Comparison of ENCODE assay signal across 25 cellular contexts in genomic region chr3:52959773-52960172, GRCh38.
"Had no signal": no experiment of that assay in that cellular context is flagged by ENCODE, and none has a peak within 500 bp of the region (broad histone marks: within the 10 kb centered on the region; RNA-seq: fewer than 3 reads in every experiment).

No MANE protein-coding gene starts in this region.

- H3K9me3 ChIP-seq: breast epithelium, pancreas, psoas muscle, tibial nerve, vagina had no signal

- H3K27me3 ChIP-seq: breast epithelium, hepatocyte, pancreas, tibial nerve, vagina had no signal

- H3K9me3 Mint-ChIP-seq: activated CD4-positive, alpha-beta memory T cell treated with anti-CD3 and anti-CD28 coated beads, Interleukin-2, amount 10 ng/mL, durations not matched to agents 7 days and 5 days; central memory CD8-positive, alpha-beta T cell; immature natural killer cell; naive thymus-derived CD8-positive, alpha-beta T cell had no signal

- H3K27me3 Mint-ChIP-seq: activated CD4-positive, alpha-beta memory T cell treated with anti-CD3 and anti-CD28 coated beads, Interleukin-2, amount 10 ng/mL, durations not matched to agents 7 days and 5 days; activated naive CD8-positive, alpha-beta T cell treated with anti-CD3 and anti-CD28 coated beads, Interleukin-2, amount 10 ng/mL, durations not matched to agents 7 days and 5 days; central memory CD8-positive, alpha-beta T cell; naive thymus-derived CD8-positive, alpha-beta T cell; stimulated activated naive CD8-positive, alpha-beta T cell treated with anti-CD3 and anti-CD28 coated beads, Interleukin-15, amount 100 ng/mL, for 72 hours had no signal

- H3K4me3 ChIP-seq: breast epithelium, hepatocyte, pancreas, psoas muscle, tibial nerve, vagina had no signal

- DNase-seq: activated CD4-positive, alpha-beta memory T cell treated with anti-CD3 and anti-CD28 coated beads, Interleukin-2, amount 10 ng/mL, durations not matched to agents 7 days and 5 days; activated CD4-positive, alpha-beta T cell treated with anti-CD3 and anti-CD28 coated beads for 48 hours; activated CD4-positive, CD25-positive, alpha-beta regulatory T cell; activated effector memory CD4-positive, alpha-beta T cell treated with Interleukin-2 at 50 U/mL for 16 hours; activated naive CD4-positive, alpha-beta T cell treated with anti-CD3 and anti-CD28 coated beads for 36 hours; activated naive CD8-positive, alpha-beta T cell treated with anti-CD3 and anti-CD28 coated beads, Interleukin-2, amount 10 ng/mL, durations not matched to agents 7 days and 5 days; activated T-cell treated with anti-CD3 and anti-CD28 coated beads, Interleukin-2, amount 50 U/mL, for 72 hours; amniotic stem cell; effector memory CD4-positive, alpha-beta T cell; foreskin melanocyte; immature natural killer cell; naive thymus-derived CD8-positive, alpha-beta T cell; pancreas; psoas muscle; right cardiac atrium; stimulated activated CD4-positive, alpha-beta T cell treated with anti-CD3 and anti-CD28 coated beads, Interleukin-4, amount 100 ng/mL, for 4 hours; stimulated activated naive CD8-positive, alpha-beta T cell treated with anti-CD3 and anti-CD28 coated beads, Interleukin-15, amount 100 ng/mL, for 72 hours had no signal

- H3K36me3 ChIP-seq: breast epithelium, pancreas, vagina had no signal

- H3K79me2 ChIP-seq: hepatocyte had no signal

- ATAC-seq: activated T-cell treated with anti-CD3 and anti-CD28 coated beads, Interleukin-2, amount 50 U/mL, for 72 hours; esophagus mucosa; left lobe of liver; pancreas; psoas muscle; right cardiac atrium; stimulated activated naive CD8-positive, alpha-beta T cell treated with anti-CD3 and anti-CD28 coated beads, Interleukin-15, amount 100 ng/mL, for 72 hours had no signal

- H3K27ac ChIP-seq: breast epithelium, hepatocyte, pancreas, psoas muscle, tibial nerve, vagina had no signal

- H2AFZ ChIP-seq: hepatocyte had no signal

- H3K4me2 ChIP-seq: hepatocyte had no signal

- H3K4me1 ChIP-seq: breast epithelium, pancreas, psoas muscle, tibial nerve, vagina had no signal

- H3K27ac Mint-ChIP-seq: activated CD4-positive, alpha-beta memory T cell treated with anti-CD3 and anti-CD28 coated beads, Interleukin-2, amount 10 ng/mL, durations not matched to agents 7 days and 5 days; activated naive CD4-positive, alpha-beta T cell treated with anti-CD3 and anti-CD28 coated beads for 36 hours; activated naive CD8-positive, alpha-beta T cell treated with anti-CD3 and anti-CD28 coated beads, Interleukin-2, amount 10 ng/mL, durations not matched to agents 7 days and 5 days; activated T-cell treated with anti-CD3 and anti-CD28 coated beads, Interleukin-2, amount 50 U/mL, for 72 hours; immature natural killer cell; mesothelial cell of epicardium had no signal

- H3K4me3 Mint-ChIP-seq: activated CD4-positive, alpha-beta memory T cell treated with anti-CD3 and anti-CD28 coated beads, Interleukin-2, amount 10 ng/mL, durations not matched to agents 7 days and 5 days; activated naive CD4-positive, alpha-beta T cell treated with anti-CD3 and anti-CD28 coated beads for 36 hours; activated naive CD8-positive, alpha-beta T cell treated with anti-CD3 and anti-CD28 coated beads, Interleukin-2, amount 10 ng/mL, durations not matched to agents 7 days and 5 days; activated T-cell treated with anti-CD3 and anti-CD28 coated beads, Interleukin-2, amount 50 U/mL, for 72 hours; central memory CD8-positive, alpha-beta T cell; immature natural killer cell; mesothelial cell of epicardium; naive thymus-derived CD8-positive, alpha-beta T cell; stimulated activated naive CD8-positive, alpha-beta T cell treated with anti-CD3 and anti-CD28 coated beads, Interleukin-15, amount 100 ng/mL, for 72 hours had no signal
